Comparison of ENCODE assay signal across 8 cellular contexts in genomic region chr13:52617070-52618060, GRCh38. TPM values are rescaled to one million over a fixed set of nuclear protein-coding genes. Genes with fewer than 3 reads are reported as not detected.
DNase-seq lines count a peak whose midpoint lies in the region; FAIRE-seq and TF ChIP-seq lines count a peak whose summit lies in the region.

No MANE protein-coding gene starts in this region.

- H4K20me1 ChIP-seq in neural cell (ENCODE audit: insufficient read depth) = no peaks in the 10 kb centered on the region

- peak overlapping the region; percentile 66 for H3K27ac ChIP-seq in neural cell (ENCODE audit: low read length)

- H3K4me3 Mint-ChIP-seq in activated T-helper 2 cell treated with anti-CD3 and anti-CD28 coated beads, Interferon-gamma antibody, Interleukin-2, Interleukin-4, amounts not matched to agents 10 μg/mL and 5 μg/mL and 100 μg/mL, durations not matched to agents 14 hours and 24 hours and 36 hours (ENCODE audit: low read depth) = peak overlapping the region; percentile 99
- peak overlapping the region; percentile 99 for H3K4me3 Mint-ChIP-seq in stimulated activated naive CD8-positive, alpha-beta T cell treated with anti-CD3 and anti-CD28 coated beads, Interleukin-15, Interleukin-2, amounts not matched to agents 100 ng/mL and 50 ng/mL, for 24 hours

- peak; percentile 57 for TF ChIP-seq EP300 in neural cell (conservative IDR thresholded peaks at IDR 0.05; ENCODE audit: poor library complexity, severe bottlenecking)

- no peaks in the 10 kb centered on the region for H3K27me3 ChIP-seq in neural cell (ENCODE audit: insufficient read depth, low read depth, low read length)

- peak overlapping the region; percentile 73 for H3K4me2 ChIP-seq in neural cell (ENCODE audit: low read length)

- peaks cover 4% of the 10 kb centered on the region for H3K36me3 Mint-ChIP-seq in activated T-helper 2 cell treated with anti-CD3 and anti-CD28 coated beads, Interferon-gamma antibody, Interleukin-2, Interleukin-4, amounts not matched to agents 10 μg/mL and 5 μg/mL and 100 μg/mL, durations not matched to agents 14 hours and 24 hours and 36 hours (ENCODE audit: low read depth)
- H3K36me3 Mint-ChIP-seq in stimulated activated naive CD8-positive, alpha-beta T cell treated with anti-CD3 and anti-CD28 coated beads, Interleukin-15, Interleukin-2, amounts not matched to agents 100 ng/mL and 50 ng/mL, for 24 hours (ENCODE audit: low read depth) = peaks cover under 1% of the 10 kb centered on the region

- no peaks in the 10 kb centered on the region for H3K9me3 Mint-ChIP-seq in activated T-helper 2 cell treated with anti-CD3 and anti-CD28 coated beads, Interferon-gamma antibody, Interleukin-2, Interleukin-4, amounts not matched to agents 10 μg/mL and 5 μg/mL and 100 μg/mL, durations not matched to agents 14 hours and 24 hours and 36 hours
- H3K9me3 Mint-ChIP-seq in stimulated activated naive CD8-positive, alpha-beta T cell treated with anti-CD3 and anti-CD28 coated beads, Interleukin-15, Interleukin-2, amounts not matched to agents 100 ng/mL and 50 ng/mL, for 24 hours = no peaks in the 10 kb centered on the region

- H3F3A ChIP-seq in neural cell (ENCODE audit: insufficient read depth, low read length, poor library complexity, severe bottlenecking) = peaks cover 7% of the 10 kb centered on the region

- H3K27me3 Mint-ChIP-seq in activated T-helper 2 cell treated with anti-CD3 and anti-CD28 coated beads, Interferon-gamma antibody, Interleukin-2, Interleukin-4, amounts not matched to agents 10 μg/mL and 5 μg/mL and 100 μg/mL, durations not matched to agents 14 hours and 24 hours and 36 hours (ENCODE audit: low read depth) = peaks cover 6% of the 10 kb centered on the region
- H3K27me3 Mint-ChIP-seq in stimulated activated naive CD8-positive, alpha-beta T cell treated with anti-CD3 and anti-CD28 coated beads, Interleukin-15, Interleukin-2, amounts not matched to agents 100 ng/mL and 50 ng/mL, for 24 hours = no peaks in the 10 kb centered on the region

- H3K9me3 ChIP-seq in neural cell (ENCODE audit: low read length) = no peaks in the 10 kb centered on the region

- peaks cover 6% of the 10 kb centered on the region for H3K79me2 ChIP-seq in neural cell (replicated peaks; ENCODE audit: insufficient read depth, low read length)

- DNase-seq in ELR (ENCODE audit: low read depth) (peak; percentile 93), H54 (ENCODE audit: insufficient read length, low spot score) (peak; percentile 53), LNCaP clone FGC (ENCODE audit: low read depth) (peak; percentile 45), RPMI8226 (peak; percentile 85), fibroblast of the aortic adventitia (ENCODE audit: low read depth) (peak; percentile 85)
- peak; percentile 80 for DNase-seq in activated T-helper 2 cell treated with anti-CD3 and anti-CD28 coated beads, Interferon-gamma antibody, Interleukin-2, Interleukin-4, amounts not matched to agents 10 μg/mL and 5 μg/mL and 100 μg/mL, durations not matched to agents 14 hours and 24 hours and 36 hours (ENCODE audit: low spot score)

- H3K9me2 ChIP-seq in neural cell (ENCODE audit: insufficient read depth, low read length) = no peaks in the 10 kb centered on the region

- peak overlapping the region; percentile 69 for H3K9ac ChIP-seq in neural cell (ENCODE audit: low read length)

- peak; percentile 19 for TF ChIP-seq RAD21 in neural cell (conservative IDR thresholded peaks at IDR 0.05)

- TF ChIP-seq CTCF in LNCaP clone FGC (IDR thresholded peaks at IDR 0.05; ENCODE audit: control insufficient read depth, extremely low read depth, insufficient read depth) (no peak), fibroblast of the aortic adventitia (IDR thresholded peaks at IDR 0.05; ENCODE audit: insufficient read depth, low read length) (no peak), neural cell (IDR thresholded peaks at IDR 0.05; ENCODE audit: poor library complexity, severe bottlenecking) (peak; percentile 32)

- H2AFZ ChIP-seq in neural cell (ENCODE audit: low read depth, low read length) = peak overlapping the region; percentile 91

- H3K4me3 ChIP-seq in LNCaP clone FGC (ENCODE audit: low read depth, low read length) = peak overlapping the region; percentile 66
- H3K4me3 ChIP-seq in fibroblast of the aortic adventitia (ENCODE audit: low read depth, low read length) = peak overlapping the region; percentile 95
- H3K4me3 ChIP-seq in neural cell (ENCODE audit: low read length) = peak overlapping the region; percentile 79

- H3K27ac Mint-ChIP-seq in activated T-helper 2 cell treated with anti-CD3 and anti-CD28 coated beads, Interferon-gamma antibody, Interleukin-2, Interleukin-4, amounts not matched to agents 10 μg/mL and 5 μg/mL and 100 μg/mL, durations not matched to agents 14 hours and 24 hours and 36 hours = peak overlapping the region; percentile 89
- peak overlapping the region; percentile 86 for H3K27ac Mint-ChIP-seq in stimulated activated naive CD8-positive, alpha-beta T cell treated with anti-CD3 and anti-CD28 coated beads, Interleukin-15, Interleukin-2, amounts not matched to agents 100 ng/mL and 50 ng/mL, for 24 hours

- intact Hi-C loops in activated T-helper 2 cell treated with anti-CD3 and anti-CD28 coated beads, Interferon-gamma antibody, Interleukin-2, Interleukin-4, amounts not matched to agents 10 μg/mL and 5 μg/mL and 100 μg/mL, durations not matched to agents 14 hours and 24 hours and 36 hours (cut with micrococcal nuclease) = loop anchor here (1.0 to 2.0 kb wide), 3 partner anchors 35 to 605 kb away; partner anchors contain the start of genes ALG11, CKAP2 and SUGT1

- H3K36me3 ChIP-seq in neural cell (ENCODE audit: insufficient read depth, low read length) = no peaks in the 10 kb centered on the region

- TF ChIP-seq POLR2A in H54 (IDR thresholded peaks at IDR 0.05; ENCODE audit: low read depth, low read length) = peak; percentile 32

- peaks cover 16% of the 10 kb centered on the region for H3K4me1 Mint-ChIP-seq in activated T-helper 2 cell treated with anti-CD3 and anti-CD28 coated beads, Interferon-gamma antibody, Interleukin-2, Interleukin-4, amounts not matched to agents 10 μg/mL and 5 μg/mL and 100 μg/mL, durations not matched to agents 14 hours and 24 hours and 36 hours (ENCODE audit: low read depth)
- H3K4me1 Mint-ChIP-seq in stimulated activated naive CD8-positive, alpha-beta T cell treated with anti-CD3 and anti-CD28 coated beads, Interleukin-15, Interleukin-2, amounts not matched to agents 100 ng/mL and 50 ng/mL, for 24 hours (ENCODE audit: low read depth) = peaks cover 40% of the 10 kb centered on the region

- peak; percentile 82 for FAIRE-seq in H54 (lab: Jason Lieb, UNC)

TF ChIP-seq in neural cell, 6 proteins besides CTCF, POLR2A, EP300 and RAD21:
- TF ChIP-seq TAF1 (IDR thresholded peaks at IDR 0.05; ENCODE audit: low read depth) (peak; percentile 73), SMC3 (conservative IDR thresholded peaks at IDR 0.05; ENCODE audit: poor library complexity) (peak; percentile 16), POLR2AphosphoS5 (IDR thresholded peaks at IDR 0.05) (peak; percentile 77), REST (IDR thresholded peaks at IDR 0.05; ENCODE audit: borderline replicate concordance) (peak; percentile 68), MXI1 (conservative IDR thresholded peaks at IDR 0.05; ENCODE audit: poor library complexity, severe bottlenecking) (peak; percentile 82), EZH2 (IDR thresholded peaks at IDR 0.05; ENCODE audit: borderline replicate concordance, insufficient read depth, low read length, poor library complexity, severe bottlenecking) (no peak)

RNA-seq across cellular contexts. Expression of gene HNRNPA1L2, which starts 24.9 kb away (rescaled TPM):
- 8.4 and 9.3 TPM in 2 replicates for total RNA-seq in activated T-helper 2 cell treated with anti-CD3 and anti-CD28 coated beads, Interferon-gamma antibody, Interleukin-2, Interleukin-4, amounts not matched to agents 10 μg/mL and 5 μg/mL and 100 μg/mL, durations not matched to agents 14 hours and 24 hours and 36 hours
- total RNA-seq in fibroblast of the aortic adventitia (ENCODE audit: low replicate concordance) = 4.9 and 7.4 TPM in 2 replicates
- 20.7 and 21.2 TPM in 2 replicates for polyA plus RNA-seq in neural cell
- polyA minus RNA-seq in neural cell = 14.4 and 17.8 TPM in 2 replicates

RNA-seq across cellular contexts. Expression of gene SUGT1, which starts 35.3 kb away (rescaled TPM):
- 66.5 and 72.3 TPM in 2 replicates for total RNA-seq in activated T-helper 2 cell treated with anti-CD3 and anti-CD28 coated beads, Interferon-gamma antibody, Interleukin-2, Interleukin-4, amounts not matched to agents 10 μg/mL and 5 μg/mL and 100 μg/mL, durations not matched to agents 14 hours and 24 hours and 36 hours
- total RNA-seq in fibroblast of the aortic adventitia (ENCODE audit: low replicate concordance) = 46.4 and 52.1 TPM in 2 replicates
- polyA plus RNA-seq in neural cell = 51.1 and 57.5 TPM in 2 replicates
- 88.1 and 100 TPM in 2 replicates for polyA minus RNA-seq in neural cell

Comparison
In these comparisons a context has a peak if more than half of its experiments do, and no peak if none do; other contexts are left out.
1. Peak in every context shown above with its lines: DNase-seq, H3K4me3 ChIP-seq and H3K27ac ChIP-seq.